ENCODE assay signal across 9 cellular contexts in genomic region chr5:83510199-83510730, GRCh38. TPM values are rescaled to one million over a fixed set of nuclear protein-coding genes. Genes with fewer than 3 reads are reported as not detected.
DNase-seq lines count a peak whose midpoint lies in the region; ATAC-seq and TF ChIP-seq lines count a peak whose summit lies in the region.
"Had no signal": no experiment of that assay in that cellular context is flagged by ENCODE, and none has a peak within 500 bp of the region (broad histone marks: within the 10 kb centered on the region; RNA-seq: fewer than 3 reads in every experiment).

No MANE protein-coding gene starts in this region.

- H3K4me3 ChIP-seq in osteoblast (ENCODE audit: insufficient read depth, low read length) (no peak overlapping the region), stomach (no peak overlapping the region), spleen (no peak overlapping the region)
- H3K4me3 ChIP-seq: neural progenitor cell had no signal

- H3K4me2 ChIP-seq in osteoblast (ENCODE audit: insufficient read depth, low read length) = peak overlapping the region; percentile 13
- H3K4me2 ChIP-seq: neural progenitor cell had no signal

- TF ChIP-seq EP300 in stomach (IDR thresholded peaks at IDR 0.05) = no peak

- H3K36me3 ChIP-seq in osteoblast (ENCODE audit: insufficient read depth, low read length) (peaks cover 35% of the 10 kb centered on the region), stomach (no peaks in the 10 kb centered on the region), spleen (no peaks in the 10 kb centered on the region)

- H4K20me1 ChIP-seq in osteoblast (ENCODE audit: insufficient read depth, low read length) = peaks cover 3% of the 10 kb centered on the region

- no peak for TF ChIP-seq POLR2A in stomach (IDR thresholded peaks at IDR 0.05)
- no peak for TF ChIP-seq POLR2A in spleen (IDR thresholded peaks at IDR 0.05)

- peaks cover 11% of the 10 kb centered on the region for H3K4me1 ChIP-seq in osteoblast (ENCODE audit: insufficient read depth, low read length)
- H3K4me1 ChIP-seq in stomach = no peaks in the 10 kb centered on the region
- H3K4me1 ChIP-seq in spleen = no peaks in the 10 kb centered on the region

- no peak for TF ChIP-seq CTCF in osteoblast (IDR thresholded peaks at IDR 0.05; ENCODE audit: extremely low read depth, low read depth, low read length)
- TF ChIP-seq CTCF in stomach (IDR thresholded peaks at IDR 0.05) = no peak
- TF ChIP-seq CTCF in spleen (IDR thresholded peaks at IDR 0.05 in 8 of 11, conservative IDR thresholded peaks at IDR 0.05 in 3 of 11) = no peak

- H3K27me3 ChIP-seq in osteoblast (ENCODE audit: insufficient read depth, low read length) (no peaks in the 10 kb centered on the region), stomach (no peaks in the 10 kb centered on the region), spleen (replicated peaks in 1 of 7) (no peaks in the 10 kb centered on the region)
- H3K27me3 ChIP-seq: neural progenitor cell had no signal

- H3K27ac ChIP-seq in osteoblast (ENCODE audit: low read depth, low read length) (peak overlapping the region; percentile 0), stomach (no peak overlapping the region), spleen (no peak overlapping the region)
- H3K27ac ChIP-seq: neural progenitor cell had no signal

- no peaks in the 10 kb centered on the region for H3K79me2 ChIP-seq in osteoblast (ENCODE audit: insufficient read depth, low read length)

- peak; percentile 91 for ATAC-seq in GM19025 (IDR thresholded peaks at IDR 0.05; ENCODE audit: low read depth, unreplicated experiment)
- peak; percentile 68 for ATAC-seq in GM21737 (IDR thresholded peaks at IDR 0.05; ENCODE audit: unreplicated experiment)
- peak; percentile 90 for ATAC-seq in HG03460 (IDR thresholded peaks at IDR 0.05; ENCODE audit: unreplicated experiment)

- intact Hi-C loops in stomach (cut with DNase I; ENCODE audit: low total_unique reads) = no loop called here
- intact Hi-C loops in spleen (cut with DNase I; ENCODE audit: low total_unique reads) = no loop called here

- DNase-seq in osteoblast (ENCODE audit: insufficient read length, low spot score, missing footprints) = no peak
- DNase-seq in stomach = no peak
- DNase-seq in spleen = no peak
- no peak for DNase-seq in retina
- DNase-seq: T-helper 1 cell had no signal

- 73 to 92% (median 81%) methylated on average over 1 of the region's 1 CpG for WGBS in stomach, 5 donors
- WGBS in spleen, 5 donors = 88 to 93% (median 91%) methylated on average over 1 of the region's 1 CpG

- no peak overlapping the region for H2AFZ ChIP-seq in osteoblast (ENCODE audit: low read length)

- H3K9me3 ChIP-seq in osteoblast (ENCODE audit: low read depth, low read length) (no peaks in the 10 kb centered on the region), stomach (peaks cover 0 to 7% (median 3%) of the 10 kb centered on the region in 4 donors), spleen (peaks cover 0 to 9% (median 5%) of the 10 kb centered on the region in 8 donors)

RNA-seq across cellular contexts. Expression of gene VCAN, which starts 38.7 kb away (rescaled TPM):
- total RNA-seq in osteoblast (543 and 658 TPM in 2 replicates), stomach (100 to 1,000 TPM in 1 of 5 donors, 10 to 100 TPM in 4; 10.1 to 184 (median 29.2) TPM), spleen (100 to 1,000 TPM in 3 of 7 donors, 10 to 100 TPM in 4; 58.4 to 442 (median 90.6) TPM)
- polyA plus RNA-seq in stomach (1 to 10 TPM; 1.5 to 4.7 (median 2.0) TPM), spleen (1 to 10 TPM; 1.8 to 5.4 (median 2.0) TPM)
